Comparison of ENCODE assay signal across 1 cellular context in genomic region chr13:41606646-41607045, GRCh38.
TF ChIP-seq lines count a peak whose summit lies in the region.

No MANE protein-coding gene starts in this region.

TF ChIP-seq in HepG2, 621 proteins besides CTCF, POLR2A, EP300 and RAD21 (continued from another document):
- TF ChIP-seq, protein P1, sequence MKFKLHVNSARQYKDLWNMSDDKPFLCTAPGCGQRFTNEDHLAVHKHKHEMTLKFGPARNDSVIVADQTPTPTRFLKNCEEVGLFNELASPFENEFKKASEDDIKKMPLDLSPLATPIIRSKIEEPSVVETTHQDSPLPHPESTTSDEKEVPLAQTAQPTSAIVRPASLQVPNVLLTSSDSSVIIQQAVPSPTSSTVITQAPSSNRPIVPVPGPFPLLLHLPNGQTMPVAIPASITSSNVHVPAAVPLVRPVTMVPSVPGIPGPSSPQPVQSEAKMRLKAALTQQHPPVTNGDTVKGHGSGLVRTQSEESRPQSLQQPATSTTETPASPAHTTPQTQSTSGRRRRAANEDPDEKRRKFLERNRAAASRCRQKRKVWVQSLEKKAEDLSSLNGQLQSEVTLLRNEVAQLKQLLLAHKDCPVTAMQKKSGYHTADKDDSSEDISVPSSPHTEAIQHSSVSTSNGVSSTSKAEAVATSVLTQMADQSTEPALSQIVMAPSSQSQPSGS (CRISPR knock-in tag; IDR thresholded peaks at IDR 0.05), result peak; percentile 37; the same call in 1 of the 2 replicates
- TF ChIP-seq ZXDC (CRISPR knock-in tag; IDR thresholded peaks at IDR 0.05) (no peak), AKAP8 (CRISPR knock-in tag; IDR thresholded peaks at IDR 0.05) (no peak), KLF9 (CRISPR knock-in tag; IDR thresholded peaks at IDR 0.05; ENCODE audit: low read depth) (no peak), NCOR1 (IDR thresholded peaks at IDR 0.05; ENCODE audit: borderline replicate concordance, low read length) (peak; percentile 72; the same call in 1 of the 2 replicates), SIX1 (CRISPR knock-in tag; IDR thresholded peaks at IDR 0.05; ENCODE audit: borderline replicate concordance) (peak; percentile 48; the same call in 1 of the 2 replicates), MAX (IDR thresholded peaks at IDR 0.05) (no peak), TBX3 (IDR thresholded peaks at IDR 0.05; ENCODE audit: borderline replicate concordance) (no peak), HCFC1 (IDR thresholded peaks at IDR 0.05; ENCODE audit: low read depth, low read length) (no peak), FOXA3 (CRISPR knock-in tag; IDR thresholded peaks at IDR 0.05) (peak; percentile 60), ASH2L (IDR thresholded peaks at IDR 0.05; ENCODE audit: insufficient read length, low read depth, low read length) (peak; percentile 29), RELA (CRISPR knock-in tag; IDR thresholded peaks at IDR 0.05) (peak; percentile 54; the same call in 1 of the 2 replicates), HOXA7 (CRISPR knock-in tag; IDR thresholded peaks at IDR 0.05) (no peak), CEBPB (IDR thresholded peaks at IDR 0.05; ENCODE audit: borderline replicate concordance, low read depth, low read length) (peak; percentile 52; the same call in 1 of the 2 replicates), ZSCAN30 (CRISPR knock-in tag; IDR thresholded peaks at IDR 0.05) (no peak), ISX (CRISPR knock-in tag; conservative IDR thresholded peaks at IDR 0.05) (no peak), SALL1 (CRISPR knock-in tag; IDR thresholded peaks at IDR 0.05) (peak; percentile 54; the same call in 1 of the 2 replicates), SOX6 (IDR thresholded peaks at IDR 0.05) (no peak), SOX6 (CRISPR knock-in tag; IDR thresholded peaks at IDR 0.05) (peak; percentile 68; the same call in 1 of the 2 replicates), ZNF530 (CRISPR knock-in tag; IDR thresholded peaks at IDR 0.05; ENCODE audit: low read depth) (no peak), ZBTB33 (CRISPR knock-in tag; IDR thresholded peaks at IDR 0.05) (peak; percentile 99), HNF4G (IDR thresholded peaks at IDR 0.05; ENCODE audit: borderline replicate concordance, low read depth, low read length) (peak; percentile 58), HNF4G (CRISPR knock-in tag; IDR thresholded peaks at IDR 0.05; ENCODE audit: borderline replicate concordance, low read depth) (no peak), MAFF (IDR thresholded peaks at IDR 0.05; ENCODE audit: low read depth, low read length) (no peak), CEBPG (CRISPR knock-in tag; IDR thresholded peaks at IDR 0.05) (0 out of 2 replicates have a peak, but pooled peaks have one; percentile 21), ZFP37 (CRISPR knock-in tag; IDR thresholded peaks at IDR 0.05; ENCODE audit: borderline replicate concordance) (no peak)
- TF ChIP-seq, protein P2, sequence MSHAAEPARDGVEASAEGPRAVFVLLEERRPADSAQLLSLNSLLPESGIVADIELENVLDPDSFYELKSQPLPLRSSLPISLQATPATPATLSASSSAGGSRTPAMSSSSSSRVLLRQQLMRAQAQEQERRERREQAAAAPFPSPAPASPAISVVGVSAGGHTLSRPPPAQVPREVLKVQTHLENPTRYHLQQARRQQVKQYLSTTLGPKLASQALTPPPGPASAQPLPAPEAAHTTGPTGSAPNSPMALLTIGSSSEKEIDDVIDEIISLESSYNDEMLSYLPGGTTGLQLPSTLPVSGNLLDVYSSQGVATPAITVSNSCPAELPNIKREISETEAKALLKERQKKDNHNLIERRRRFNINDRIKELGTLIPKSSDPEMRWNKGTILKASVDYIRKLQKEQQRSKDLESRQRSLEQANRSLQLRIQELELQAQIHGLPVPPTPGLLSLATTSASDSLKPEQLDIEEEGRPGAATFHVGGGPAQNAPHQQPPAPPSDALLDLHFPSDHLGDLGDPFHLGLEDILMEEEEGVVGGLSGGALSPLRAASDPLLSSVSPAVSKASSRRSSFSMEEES (CRISPR knock-in tag; IDR thresholded peaks at IDR 0.05), result peak; percentile 43; the same call in 1 of the 2 replicates
- TF ChIP-seq, protein P3, sequence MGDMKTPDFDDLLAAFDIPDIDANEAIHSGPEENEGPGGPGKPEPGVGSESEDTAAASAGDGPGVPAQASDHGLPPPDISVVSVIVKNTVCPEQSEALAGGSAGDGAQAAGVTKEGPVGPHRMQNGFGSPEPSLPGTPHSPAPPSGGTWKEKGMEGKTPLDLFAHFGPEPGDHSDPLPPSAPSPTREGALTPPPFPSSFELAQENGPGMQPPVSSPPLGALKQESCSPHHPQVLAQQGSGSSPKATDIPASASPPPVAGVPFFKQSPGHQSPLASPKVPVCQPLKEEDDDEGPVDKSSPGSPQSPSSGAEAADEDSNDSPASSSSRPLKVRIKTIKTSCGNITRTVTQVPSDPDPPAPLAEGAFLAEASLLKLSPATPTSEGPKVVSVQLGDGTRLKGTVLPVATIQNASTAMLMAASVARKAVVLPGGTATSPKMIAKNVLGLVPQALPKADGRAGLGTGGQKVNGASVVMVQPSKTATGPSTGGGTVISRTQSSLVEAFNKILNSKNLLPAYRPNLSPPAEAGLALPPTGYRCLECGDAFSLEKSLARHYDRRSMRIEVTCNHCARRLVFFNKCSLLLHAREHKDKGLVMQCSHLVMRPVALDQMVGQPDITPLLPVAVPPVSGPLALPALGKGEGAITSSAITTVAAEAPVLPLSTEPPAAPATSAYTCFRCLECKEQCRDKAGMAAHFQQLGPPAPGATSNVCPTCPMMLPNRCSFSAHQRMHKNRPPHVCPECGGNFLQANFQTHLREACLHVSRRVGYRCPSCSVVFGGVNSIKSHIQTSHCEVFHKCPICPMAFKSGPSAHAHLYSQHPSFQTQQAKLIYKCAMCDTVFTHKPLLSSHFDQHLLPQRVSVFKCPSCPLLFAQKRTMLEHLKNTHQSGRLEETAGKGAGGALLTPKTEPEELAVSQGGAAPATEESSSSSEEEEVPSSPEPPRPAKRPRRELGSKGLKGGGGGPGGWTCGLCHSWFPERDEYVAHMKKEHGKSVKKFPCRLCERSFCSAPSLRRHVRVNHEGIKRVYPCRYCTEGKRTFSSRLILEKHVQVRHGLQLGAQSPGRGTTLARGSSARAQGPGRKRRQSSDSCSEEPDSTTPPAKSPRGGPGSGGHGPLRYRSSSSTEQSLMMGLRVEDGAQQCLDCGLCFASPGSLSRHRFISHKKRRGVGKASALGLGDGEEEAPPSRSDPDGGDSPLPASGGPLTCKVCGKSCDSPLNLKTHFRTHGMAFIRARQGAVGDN (CRISPR knock-in tag; IDR thresholded peaks at IDR 0.05), result no peak
- TF ChIP-seq, protein P4, sequence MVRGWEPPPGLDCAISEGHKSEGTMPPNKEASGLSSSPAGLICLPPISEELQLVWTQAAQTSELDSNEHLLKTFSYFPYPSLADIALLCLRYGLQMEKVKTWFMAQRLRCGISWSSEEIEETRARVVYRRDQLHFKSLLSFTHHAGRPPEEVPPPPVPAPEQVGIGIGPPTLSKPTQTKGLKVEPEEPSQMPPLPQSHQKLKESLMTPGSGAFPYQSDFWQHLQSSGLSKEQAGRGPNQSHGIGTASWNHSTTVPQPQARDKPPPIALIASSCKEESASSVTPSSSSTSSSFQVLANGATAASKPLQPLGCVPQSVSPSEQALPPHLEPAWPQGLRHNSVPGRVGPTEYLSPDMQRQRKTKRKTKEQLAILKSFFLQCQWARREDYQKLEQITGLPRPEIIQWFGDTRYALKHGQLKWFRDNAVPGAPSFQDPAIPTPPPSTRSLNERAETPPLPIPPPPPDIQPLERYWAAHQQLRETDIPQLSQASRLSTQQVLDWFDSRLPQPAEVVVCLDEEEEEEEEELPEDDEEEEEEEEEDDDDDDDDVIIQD (CRISPR knock-in tag; IDR thresholded peaks at IDR 0.05; ENCODE audit: low read depth), result peak; percentile 86; the same call in 1 of the 2 replicates
